ENCODE assay signal across 17 cellular contexts in genomic region chr2:78541088-78541450, GRCh38.
DNase-seq lines count a peak whose midpoint lies in the region; ATAC-seq and TF ChIP-seq lines count a peak whose summit lies in the region.
"Had no signal": no experiment of that assay in that cellular context is flagged by ENCODE, and none has a peak within 500 bp of the region (broad histone marks: within the 10 kb centered on the region; RNA-seq: fewer than 3 reads in every experiment).

No MANE protein-coding gene starts in this region.

- no peaks in the 10 kb centered on the region for H3K4me1 Mint-ChIP-seq in activated CD8-positive, alpha-beta memory T cell treated with anti-CD3 and anti-CD28 coated beads, Interleukin-2, amount 10 ng/mL, durations not matched to agents 7 days and 5 days
- H3K4me1 Mint-ChIP-seq: CD14-positive monocyte had no signal

- DNase-seq in NCI-H146 treated with DMSO at 0.1 percent for 48 hours (lab: John Stamatoyannopoulos, UW; ENCODE audit: unreplicated experiment) (peak; percentile 54), SK-MEL-5 (ENCODE audit: low read depth, low spot score) (peak; percentile 37), kidney epithelial cell (ENCODE audit: low read depth) (no peak), body of pancreas (no peak), esophagus muscularis mucosa (ENCODE audit: extremely low spot score) (no peak)
- no peak for DNase-seq in NK-92 treated with Interleukin-12 subunit alpha and Interleukin-12 subunit beta, amount 100 ng/mL, for 24 hours (lab: John Stamatoyannopoulos, UW)
- no peak for DNase-seq in activated CD8-positive, alpha-beta memory T cell treated with anti-CD3 and anti-CD28 coated beads, Interleukin-2, amount 10 ng/mL, durations not matched to agents 7 days and 5 days
- DNase-seq: DND-41, GDM1, GOT3, NCI-H2107, NCI-H226, NCI-H524 treated with DMSO at 0.1 percent for 48 hours had no signal

- H3K4me1 ChIP-seq in ES-I3 (ENCODE audit: insufficient read depth, low read length) (no peaks in the 10 kb centered on the region), body of pancreas (no peaks in the 10 kb centered on the region), esophagus muscularis mucosa (no peaks in the 10 kb centered on the region)

- H3K36me3 Mint-ChIP-seq in activated CD8-positive, alpha-beta memory T cell treated with anti-CD3 and anti-CD28 coated beads, Interleukin-2, amount 10 ng/mL, durations not matched to agents 7 days and 5 days, result no peaks in the 10 kb centered on the region
- H3K36me3 Mint-ChIP-seq: CD14-positive monocyte had no signal

- TF ChIP-seq POLR2A in body of pancreas (IDR thresholded peaks at IDR 0.05) (no peak), esophagus muscularis mucosa (IDR thresholded peaks at IDR 0.05; ENCODE audit: low read depth) (no peak)

- in situ Hi-C loops in SK-MEL-5 (cut with HindIII; ENCODE audit: low pct_unique_long_range_greater_than_20kb, low sequenced_read_pairs), result no loop called here

- H3K4me3 ChIP-seq in kidney epithelial cell (ENCODE audit: low read depth, low read length), result peak overlapping the region; percentile 7
- no peak overlapping the region for H3K4me3 ChIP-seq in body of pancreas
- H3K4me3 ChIP-seq in esophagus muscularis mucosa, result no peak overlapping the region

- H3K9me3 ChIP-seq in ES-I3 (ENCODE audit: control insufficient read depth, insufficient read depth, low read length), result no peaks in the 10 kb centered on the region; the same call in 1 of the 2 replicates
- no peaks in the 10 kb centered on the region for H3K9me3 ChIP-seq in body of pancreas
- H3K9me3 ChIP-seq in esophagus muscularis mucosa, result peaks cover 0 to 11% (median 3%) of the 10 kb centered on the region in 4 donors

- no peaks in the 10 kb centered on the region for H3K27me3 Mint-ChIP-seq in activated CD8-positive, alpha-beta memory T cell treated with anti-CD3 and anti-CD28 coated beads, Interleukin-2, amount 10 ng/mL, durations not matched to agents 7 days and 5 days

- no peaks in the 10 kb centered on the region for H3K27me3 ChIP-seq in kidney epithelial cell (ENCODE audit: control insufficient read depth, insufficient read depth, low read length)
- H3K27me3 ChIP-seq in body of pancreas, result no peaks in the 10 kb centered on the region
- H3K27me3 ChIP-seq in esophagus muscularis mucosa, result no peaks in the 10 kb centered on the region

- CTCF ChIA-PET in activated CD8-positive, alpha-beta memory T cell treated with anti-CD3 and anti-CD28 coated beads, Interleukin-2, amount 10 ng/mL, durations not matched to agents 7 days and 5 days (lab: Charles Lee), result no interaction called here

- H3K9ac ChIP-seq in ES-I3 (ENCODE audit: low read depth, low read length), result peak overlapping the region; percentile 87
- H3K9ac ChIP-seq: KMS-11 had no signal

- WGBS in body of pancreas, 2 donors, result 71 to 80% methylated on average over 6 of the region's 6 CpGs
- 79% methylated on average over 5 of the region's 6 CpGs for WGBS in esophagus muscularis mucosa

- TF ChIP-seq CTCF in kidney epithelial cell (IDR thresholded peaks at IDR 0.05; ENCODE audit: insufficient read depth, low read length, poor library complexity, severe bottlenecking) (no peak), body of pancreas (IDR thresholded peaks at IDR 0.05) (no peak), esophagus muscularis mucosa (IDR thresholded peaks at IDR 0.05) (no peak)

- ATAC-seq in body of pancreas, result no peak
- ATAC-seq in activated CD8-positive, alpha-beta memory T cell treated with anti-CD3 and anti-CD28 coated beads, Interleukin-2, amount 10 ng/mL, durations not matched to agents 7 days and 5 days, result no peak

- H3K9me3 Mint-ChIP-seq in activated CD8-positive, alpha-beta memory T cell treated with anti-CD3 and anti-CD28 coated beads, Interleukin-2, amount 10 ng/mL, durations not matched to agents 7 days and 5 days (ENCODE audit: low read depth), result peaks cover 17% of the 10 kb centered on the region

- no peak overlapping the region for H3K4me3 Mint-ChIP-seq in activated CD8-positive, alpha-beta memory T cell treated with anti-CD3 and anti-CD28 coated beads, Interleukin-2, amount 10 ng/mL, durations not matched to agents 7 days and 5 days

- H3K27ac Mint-ChIP-seq in activated CD8-positive, alpha-beta memory T cell treated with anti-CD3 and anti-CD28 coated beads, Interleukin-2, amount 10 ng/mL, durations not matched to agents 7 days and 5 days, result no peak overlapping the region
- H3K27ac Mint-ChIP-seq: CD14-positive monocyte had no signal

- TF ChIP-seq EP300 in esophagus muscularis mucosa (IDR thresholded peaks at IDR 0.05), result no peak

- H3K27ac ChIP-seq in body of pancreas (no peak overlapping the region), esophagus muscularis mucosa (replicated peaks in 1 of 4) (no peak overlapping the region)
- H3K27ac ChIP-seq: KMS-11, RWPE1 had no signal

- H3K36me3 ChIP-seq in ES-I3 (ENCODE audit: insufficient read depth, low read length) (no peaks in the 10 kb centered on the region), kidney epithelial cell (ENCODE audit: control insufficient read depth, insufficient read depth, low read length) (no peaks in the 10 kb centered on the region), body of pancreas (replicated peaks in 1 of 2; ENCODE audit: insufficient read depth in 1 of 2, low read depth in 2 of 2) (no peaks in the 10 kb centered on the region), esophagus muscularis mucosa (no peaks in the 10 kb centered on the region)

- intact Hi-C loops in body of pancreas (cut with DNase I) (no loop called here), esophagus muscularis mucosa (cut with DNase I) (no loop called here)

Comparison
In these comparisons a context has a peak if more than half of its experiments do, and no peak if none do; other contexts are left out.
1. DNase-seq: peak in NCI-H146 treated with DMSO at 0.1 percent for 48 hours (single experiment) and SK-MEL-5 (single experiment); none in kidney epithelial cell (single experiment), body of pancreas (0 of 4), NK-92 treated with Interleukin-12 subunit alpha and Interleukin-12 subunit beta, amount 100 ng/mL, for 24 hours (single experiment), esophagus muscularis mucosa (single experiment) and activated CD8-positive, alpha-beta memory T cell treated with anti-CD3 and anti-CD28 coated beads, Interleukin-2, amount 10 ng/mL, durations not matched to agents 7 days and 5 days (single experiment).